In the genomic region with DNA sequence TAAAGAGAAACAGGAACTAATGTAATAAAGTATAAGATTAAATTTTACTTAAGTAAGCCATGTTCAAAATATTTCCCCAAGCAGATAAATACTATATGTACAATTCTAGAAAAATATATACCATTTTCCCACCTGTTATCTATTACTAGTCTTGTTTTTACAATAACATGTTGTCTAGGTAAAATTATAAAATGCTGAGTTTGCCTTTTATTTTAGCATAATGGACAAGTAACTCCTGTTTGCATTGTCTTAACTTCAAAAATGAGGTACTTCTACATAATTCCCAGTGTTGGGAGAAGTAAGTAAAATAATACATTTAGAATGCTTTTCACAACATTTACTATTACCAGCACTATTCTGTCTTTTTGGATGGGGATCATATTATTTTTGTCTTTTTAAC, we compare ENCODE assay signal across 32 cellular contexts.
"Had no signal": no experiment of that assay in that cellular context is flagged by ENCODE, and none has a peak within 500 bp of the region (broad histone marks: within the 10 kb centered on the region; RNA-seq: fewer than 3 reads in every experiment).

No MANE protein-coding gene starts in this region.

- H3K27me3 Mint-ChIP-seq: naive thymus-derived CD8-positive, alpha-beta T cell; natural killer cell treated with Interleukin-12 subunit alpha and Interleukin-12 subunit beta and Interleukin-15 and Interleukin-18, amount 100 ng/mL, for 72 hours; progenitor cell of endocrine pancreas; stimulated activated naive B cell treated with anti-CD40 and anti-IgM and Interleukin-4, amounts not matched to agents 10 μg/mL and 1 μg/mL and 100 μg/mL, for 72 hours; stimulated activated naive CD8-positive, alpha-beta T cell treated with anti-CD3 and anti-CD28 coated beads, Interleukin-15, Interleukin-2, amounts not matched to agents 100 ng/mL and 50 ng/mL, for 24 hours had no signal

- H3K36me3 ChIP-seq: neutrophil, ovary, spleen, stomach, thoracic aorta, thyroid gland, tibial nerve, upper lobe of left lung, vagina had no signal

- FAIRE-seq: urothelium cell line had no signal

- H3K4me1 Mint-ChIP-seq: naive thymus-derived CD8-positive, alpha-beta T cell; nephron progenitor cell; neural crest cell; stimulated activated effector memory CD8-positive, alpha-beta T cell treated with anti-CD3 and anti-CD28 coated beads, Interleukin-12 subunit alpha, Interleukin-12 subunit beta, amount 100 ng/mL, for 72 hours; stimulated activated naive B cell treated with anti-CD40 and anti-IgM and Interleukin-4, amounts not matched to agents 10 μg/mL and 1 μg/mL and 100 μg/mL, for 72 hours had no signal

- H3K9ac ChIP-seq: parathyroid adenoma had no signal

- H2AFZ ChIP-seq: parathyroid adenoma had no signal

- H3K4me3 ChIP-seq: ovary, psoas muscle, skin epidermis, smooth muscle cell, spleen, stomach, thoracic aorta, thyroid gland, tibial nerve, upper lobe of left lung, vagina had no signal

- H3K9me3 Mint-ChIP-seq: nephron progenitor cell; stimulated activated naive B cell treated with anti-CD40 and anti-IgM and Interleukin-4, amounts not matched to agents 10 μg/mL and 1 μg/mL and 100 μg/mL, for 72 hours had no signal

- H3K27ac Mint-ChIP-seq: naive thymus-derived CD8-positive, alpha-beta T cell; natural killer cell treated with Interleukin-12 subunit alpha and Interleukin-12 subunit beta and Interleukin-15 and Interleukin-18, amount 100 ng/mL, for 72 hours; nephron progenitor cell; progenitor cell of endocrine pancreas; stimulated activated effector memory CD8-positive, alpha-beta T cell treated with anti-CD3 and anti-CD28 coated beads, Interleukin-12 subunit alpha, Interleukin-12 subunit beta, amount 100 ng/mL, for 72 hours; stimulated activated naive B cell treated with anti-CD40 and anti-IgM and Interleukin-4, amounts not matched to agents 10 μg/mL and 1 μg/mL and 100 μg/mL, for 72 hours; stimulated activated naive CD8-positive, alpha-beta T cell treated with anti-CD3 and anti-CD28 coated beads, Interleukin-15, Interleukin-2, amounts not matched to agents 100 ng/mL and 50 ng/mL, for 24 hours had no signal

- H3K27me3 ChIP-seq: neutrophil, ovary, spleen, stomach, thyroid gland, tibial nerve, upper lobe of left lung, vagina had no signal

- ATAC-seq: naive thymus-derived CD8-positive, alpha-beta T cell; natural killer cell treated with Interleukin-12 subunit alpha and Interleukin-12 subunit beta and Interleukin-15 and Interleukin-18, amount 100 ng/mL, for 72 hours; psoas muscle; right cardiac atrium; sciatic nerve; stimulated activated effector memory CD8-positive, alpha-beta T cell treated with anti-CD3 and anti-CD28 coated beads, Interleukin-12 subunit alpha, Interleukin-12 subunit beta, amount 100 ng/mL, for 72 hours had no signal

- H3K36me3 Mint-ChIP-seq: naive thymus-derived CD8-positive, alpha-beta T cell; stimulated activated effector memory CD8-positive, alpha-beta T cell treated with anti-CD3 and anti-CD28 coated beads, Interleukin-12 subunit alpha, Interleukin-12 subunit beta, amount 100 ng/mL, for 72 hours; stimulated activated naive B cell treated with anti-CD40 and anti-IgM and Interleukin-4, amounts not matched to agents 10 μg/mL and 1 μg/mL and 100 μg/mL, for 72 hours had no signal

- H3K4me3 Mint-ChIP-seq: naive thymus-derived CD8-positive, alpha-beta T cell; natural killer cell treated with Interleukin-12 subunit alpha and Interleukin-12 subunit beta and Interleukin-15 and Interleukin-18, amount 100 ng/mL, for 72 hours; nephron progenitor cell; neural crest cell; stimulated activated effector memory CD8-positive, alpha-beta T cell treated with anti-CD3 and anti-CD28 coated beads, Interleukin-12 subunit alpha, Interleukin-12 subunit beta, amount 100 ng/mL, for 72 hours; stimulated activated naive B cell treated with anti-CD40 and anti-IgM and Interleukin-4, amounts not matched to agents 10 μg/mL and 1 μg/mL and 100 μg/mL, for 72 hours; stimulated activated naive CD8-positive, alpha-beta T cell treated with anti-CD3 and anti-CD28 coated beads, Interleukin-15, Interleukin-2, amounts not matched to agents 100 ng/mL and 50 ng/mL, for 24 hours had no signal

- H3K9me3 ChIP-seq: neutrophil, ovary, stomach, thoracic aorta, thyroid gland, tibial nerve, upper lobe of left lung, vagina had no signal

- H3K79me2 ChIP-seq: parathyroid adenoma had no signal

- H3K4me1 ChIP-seq: parathyroid adenoma, psoas muscle, spleen, stomach, thyroid gland, tibial nerve, upper lobe of left lung, vagina had no signal

- DNase-seq: naive thymus-derived CD8-positive, alpha-beta T cell; nephron progenitor cell; nucleus accumbens; ovary; posterior cingulate gyrus; psoas muscle; right cardiac atrium; spleen; stimulated activated CD4-positive, alpha-beta T cell treated with anti-CD3 and anti-CD28 coated beads, Interleukin-12 subunit alpha, Interleukin-12 subunit beta, amount 100 ng/mL, for 4 hours; stimulated activated CD4-positive, alpha-beta T cell treated with anti-CD3 and anti-CD28 coated beads, Interleukin-2, amount 100 ng/mL, for 24 hours; stimulated activated CD4-positive, alpha-beta T cell treated with anti-CD3 and anti-CD28 coated beads, Interleukin-2, amount 100 ng/mL, for 48 hours; stimulated activated CD4-positive, alpha-beta T cell treated with anti-CD3 and anti-CD28 coated beads, Interleukin-4, amount 100 ng/mL, for 24 hours; stimulated activated naive B cell treated with anti-CD40 and anti-IgM and Interleukin-4, amounts not matched to agents 10 μg/mL and 1 μg/mL and 100 μg/mL, for 72 hours; stimulated activated naive CD4-positive, alpha-beta T cell treated with Interleukin-2 at 50 U/mL for 16 hours; stomach; thyroid gland; trophoblast cell; upper lobe of left lung had no signal

- H3K27ac ChIP-seq: neutrophil, ovary, parathyroid adenoma, psoas muscle, skin epidermis, spleen, stomach, thoracic aorta, thyroid gland, tibial nerve, upper lobe of left lung, vagina had no signal

- H3K4me2 ChIP-seq: smooth muscle cell had no signal
